Comparison of ENCODE assay signal across 1 cellular context in the genomic region with DNA sequence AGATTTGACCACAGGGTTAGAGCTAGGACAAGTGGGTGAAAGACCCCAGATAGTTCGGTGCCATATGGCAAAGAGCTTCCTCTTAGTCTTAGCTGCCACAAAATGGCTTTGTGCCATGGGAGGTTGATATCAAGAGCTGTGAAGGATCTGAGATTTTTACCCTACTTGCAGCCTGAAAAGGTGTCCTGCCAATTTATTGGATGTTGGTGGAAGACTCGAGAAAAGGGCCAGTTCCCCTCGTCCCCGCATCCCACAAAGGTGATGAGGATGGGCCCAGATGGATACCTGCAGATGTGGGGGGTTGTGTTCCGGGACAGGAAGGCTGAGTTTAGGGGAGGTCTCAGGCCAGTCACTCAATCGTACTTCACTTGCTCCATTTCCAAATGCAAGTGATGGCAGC.
TF ChIP-seq lines count a peak whose summit lies in the region.

No MANE protein-coding gene starts in this region.

TF ChIP-seq in K562, 482 proteins besides CTCF, POLR2A, EP300 and RAD21 (continued from another document):
- TF ChIP-seq, protein P1, sequence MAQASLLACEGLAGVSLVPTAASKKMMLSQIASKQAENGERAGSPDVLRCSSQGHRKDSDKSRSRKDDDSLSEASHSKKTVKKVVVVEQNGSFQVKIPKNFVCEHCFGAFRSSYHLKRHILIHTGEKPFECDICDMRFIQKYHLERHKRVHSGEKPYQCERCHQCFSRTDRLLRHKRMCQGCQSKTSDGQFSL (CRISPR knock-in tag; IDR thresholded peaks at IDR 0.05), result no peak
- TF ChIP-seq, protein P1 (tag; IDR thresholded peaks at IDR 0.05), result no peak
- TF ChIP-seq CUX1 (CRISPR knock-in tag; IDR thresholded peaks at IDR 0.05) (no peak), THRB (CRISPR knock-in tag; conservative IDR thresholded peaks at IDR 0.05) (no peak), DNMT1 (IDR thresholded peaks at IDR 0.05) (no peak), MED1 (CRISPR knock-in tag; IDR thresholded peaks at IDR 0.05; ENCODE audit: borderline replicate concordance) (no peak), ZBTB8A (IDR thresholded peaks at IDR 0.05; ENCODE audit: partially characterized antibody) (no peak), ZC3H8 (IDR thresholded peaks at IDR 0.05) (no peak), RCOR1 (IDR thresholded peaks at IDR 0.05; ENCODE audit: borderline replicate concordance in 1 of 2, low read depth in 2 of 2, low read length in 2 of 2) (no peak), PHB (CRISPR knock-in tag; IDR thresholded peaks at IDR 0.05) (peak; percentile 87; the same call in 1 of the 2 replicates), HNRNPUL1 (IDR thresholded peaks at IDR 0.05; ENCODE audit: low read length) (no peak)
- TF ChIP-seq, protein P2, sequence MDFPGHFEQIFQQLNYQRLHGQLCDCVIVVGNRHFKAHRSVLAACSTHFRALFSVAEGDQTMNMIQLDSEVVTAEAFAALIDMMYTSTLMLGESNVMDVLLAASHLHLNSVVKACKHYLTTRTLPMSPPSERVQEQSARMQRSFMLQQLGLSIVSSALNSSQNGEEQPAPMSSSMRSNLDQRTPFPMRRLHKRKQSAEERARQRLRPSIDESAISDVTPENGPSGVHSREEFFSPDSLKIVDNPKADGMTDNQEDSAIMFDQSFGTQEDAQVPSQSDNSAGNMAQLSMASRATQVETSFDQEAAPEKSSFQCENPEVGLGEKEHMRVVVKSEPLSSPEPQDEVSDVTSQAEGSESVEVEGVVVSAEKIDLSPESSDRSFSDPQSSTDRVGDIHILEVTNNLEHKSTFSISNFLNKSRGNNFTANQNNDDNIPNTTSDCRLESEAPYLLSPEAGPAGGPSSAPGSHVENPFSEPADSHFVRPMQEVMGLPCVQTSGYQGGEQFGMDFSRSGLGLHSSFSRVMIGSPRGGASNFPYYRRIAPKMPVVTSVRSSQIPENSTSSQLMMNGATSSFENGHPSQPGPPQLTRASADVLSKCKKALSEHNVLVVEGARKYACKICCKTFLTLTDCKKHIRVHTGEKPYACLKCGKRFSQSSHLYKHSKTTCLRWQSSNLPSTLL (IDR thresholded peaks at IDR 0.05), result no peak
